Comparison of ENCODE assay signal across 26 cellular contexts in the genomic region with DNA sequence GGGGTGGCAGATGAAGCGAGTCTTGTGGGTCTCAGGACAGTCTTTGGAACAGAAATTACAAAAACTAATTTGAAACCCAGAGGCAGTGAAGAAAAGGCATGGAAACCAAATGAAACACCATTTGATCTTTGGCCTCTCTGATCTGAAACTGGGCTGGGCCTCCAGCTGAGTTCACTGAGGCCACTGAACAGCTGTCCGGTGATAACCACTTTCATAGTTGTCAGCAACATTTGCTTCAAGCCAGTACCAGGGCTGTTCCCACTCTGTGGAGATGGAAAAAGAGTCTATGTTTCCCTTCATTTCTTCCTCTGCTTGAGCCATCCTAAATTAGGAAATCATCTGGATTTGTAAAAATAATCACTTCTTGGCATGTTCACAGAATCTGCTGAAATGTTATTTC.
DNase-seq lines count a peak whose midpoint lies in the region; ATAC-seq and TF ChIP-seq lines count a peak whose summit lies in the region.
"Had no signal": no experiment of that assay in that cellular context is flagged by ENCODE, and none has a peak within 500 bp of the region (broad histone marks: within the 10 kb centered on the region; RNA-seq: fewer than 3 reads in every experiment).

No MANE protein-coding gene starts in this region.

- H3K27me3 ChIP-seq in SJCRH30 (no peaks in the 10 kb centered on the region), heart left ventricle (no peaks in the 10 kb centered on the region)
- H3K27me3 ChIP-seq: ovary had no signal

- in situ Hi-C loops in GM13977 (cut with MboI; ENCODE audit: low pct_unique_long_range_greater_than_20kb, low sequenced_read_pairs, unreplicated experiment) = no loop called here

- H3K27ac ChIP-seq in SJCRH30 = no peak overlapping the region
- H3K27ac ChIP-seq in heart left ventricle = no peak overlapping the region
- H3K27ac ChIP-seq: C4-2B, ovary had no signal

- 56 to 71% (median 64%) methylated on average over 2 of the region's 2 CpGs for WGBS in heart left ventricle, 4 donors

- H3K36me3 ChIP-seq in SJCRH30 = no peaks in the 10 kb centered on the region
- H3K36me3 ChIP-seq in heart left ventricle = no peaks in the 10 kb centered on the region
- H3K36me3 ChIP-seq: ovary had no signal

- peak; percentile 73 to 92 (median 80) for ATAC-seq in heart left ventricle
- no peak for ATAC-seq in omental fat pad (ENCODE audit: low FRiP score)
- ATAC-seq: stimulated activated memory B cell treated with anti-CD40 and anti-IgM and Interleukin-4, amounts not matched to agents 10 μg/mL and 1 μg/mL and 100 μg/mL, for 72 hours had no signal

- H3K4me3 ChIP-seq in SJCRH30 (no peak overlapping the region), heart left ventricle (no peak overlapping the region)
- H3K4me3 ChIP-seq: ovary had no signal

- no peak for TF ChIP-seq CTCF in GM13977 (IDR thresholded peaks at IDR 0.05; ENCODE audit: extremely low read depth, insufficient read depth, missing control alignments)
- TF ChIP-seq CTCF in heart left ventricle (IDR thresholded peaks at IDR 0.05) = no peak
- TF ChIP-seq CTCF in omental fat pad (IDR thresholded peaks at IDR 0.05) = no peak

- H3K9me3 ChIP-seq in SJCRH30 (replicated peaks) = no peaks in the 10 kb centered on the region
- H3K9me3 ChIP-seq in heart left ventricle = peaks cover 0 to 9% (median 0%) of the 10 kb centered on the region in 12 donors
- H3K9me3 ChIP-seq: ovary had no signal

- TF ChIP-seq POLR2A in heart left ventricle (IDR thresholded peaks at IDR 0.05) = no peak

- DNase-seq in GM13977 (ENCODE audit: low spot score) = peak; percentile 34
- peak; percentile 9 to 43 for DNase-seq in SJCRH30
- peak in 3 of 5 donors; percentile 12 to 51 (median 20) for DNase-seq in heart left ventricle
- DNase-seq in myocyte (ENCODE audit: low read depth) = peak; percentile 76
- DNase-seq in activated CD4-positive, alpha-beta T cell treated with anti-CD3 and anti-CD28 coated beads for 4 hours = no peak
- no peak for DNase-seq in omental fat pad (ENCODE audit: low spot score)
- no peak for DNase-seq in DMS79 (lab: John Stamatoyannopoulos, UW)
- no peak for DNase-seq in activated CD4-positive, alpha-beta T cell treated with anti-CD3 and anti-CD28 coated beads for 48 hours
- DNase-seq: activated CD4-positive, CD25-positive, alpha-beta regulatory T cell; activated CD8-positive, alpha-beta memory T cell treated with anti-CD3 and anti-CD28 coated beads for 24 hours; activated naive CD4-positive, alpha-beta T cell treated with anti-CD3 and anti-CD28 coated beads, Interleukin-2, amount 50 U/mL, for 16 hours; activated T-cell treated with anti-CD3 and anti-CD28 coated beads, Interleukin-2, amount 50 U/mL, for 48 hours; aorta; effector CD8-positive, alpha-beta T cell; GOT3; KG1; mammary epithelial cell; naive B cell; NCI-H1092 treated with DMSO at 0.1 percent for 48 hours; NCI-H2081 treated with DMSO at 0.1 percent for 48 hours; NK-92 treated with Interleukin-12 subunit alpha and Interleukin-12 subunit beta, amount 100 ng/mL, for 24 hours; stimulated activated CD4-positive, alpha-beta T cell treated with anti-CD3 and anti-CD28 coated beads, Interleukin-1b, Interleukin-23, amount 100 ng/mL, for 48 hours; T-helper 9 cell had no signal

- H3K4me1 ChIP-seq in SJCRH30 (peaks cover 6% of the 10 kb centered on the region; the same call in 1 of the 2 replicates), heart left ventricle (peaks cover 0 to 7% (median 0%) of the 10 kb centered on the region in 12 donors)

- intact Hi-C loops in heart left ventricle (cut with DNase I) = no loop called here

Comparison
In these comparisons a context has a peak if more than half of its experiments do, and no peak if none do; other contexts are left out.
1. DNase-seq: peak in GM13977 (single experiment), SJCRH30 (2 of 2), heart left ventricle (3 of 5) and myocyte (single experiment); none in activated CD4-positive, alpha-beta T cell treated with anti-CD3 and anti-CD28 coated beads for 4 hours (0 of 2), omental fat pad (single experiment), DMS79 (single experiment) and activated CD4-positive, alpha-beta T cell treated with anti-CD3 and anti-CD28 coated beads for 48 hours (single experiment).